ENCODE assay signal across 15 cellular contexts in genomic region chr3:19272296-19272695, GRCh38.
"Had no signal": no experiment of that assay in that cellular context is flagged by ENCODE, and none has a peak within 500 bp of the region (broad histone marks: within the 10 kb centered on the region; RNA-seq: fewer than 3 reads in every experiment).

No MANE protein-coding gene starts in this region.

- H3K4me1 ChIP-seq: heart right ventricle, parathyroid adenoma, stomach had no signal

- H3K27me3 ChIP-seq: heart right ventricle, stomach had no signal

- H3K9me3 ChIP-seq: stomach, thoracic aorta had no signal

- H3K27ac Mint-ChIP-seq: activated T-helper 2 cell treated with anti-CD3 and anti-CD28 coated beads, Interferon-gamma antibody, Interleukin-2, Interleukin-4, amounts not matched to agents 10 μg/mL and 5 μg/mL and 100 μg/mL, durations not matched to agents 14 hours and 24 hours and 36 hours had no signal

- H3K4me3 ChIP-seq: heart right ventricle, stomach, thoracic aorta had no signal

- ATAC-seq: heart right ventricle, left ventricle myocardium superior had no signal

- H3K9me3 Mint-ChIP-seq: activated T-helper 2 cell treated with anti-CD3 and anti-CD28 coated beads, Interferon-gamma antibody, Interleukin-2, Interleukin-4, amounts not matched to agents 10 μg/mL and 5 μg/mL and 100 μg/mL, durations not matched to agents 14 hours and 24 hours and 36 hours had no signal

- DNase-seq: activated CD4-positive, alpha-beta T cell treated with anti-CD3 and anti-CD28 coated beads, Interleukin-2, amount 50 U/mL, for 1 hour; activated CD4-positive, CD25-positive, alpha-beta regulatory T cell; activated naive CD4-positive, alpha-beta T cell treated with anti-CD3 and anti-CD28 coated beads, Interleukin-2, amount 50 U/mL, for 16 hours; central memory CD4-positive, alpha-beta T cell; cortex of kidney; effector memory CD4-positive, alpha-beta T cell; heart right ventricle; kidney; left ventricle myocardium superior; stimulated activated CD4-positive, alpha-beta T cell treated with anti-CD3 and anti-CD28 coated beads, Interleukin-4, amount 100 ng/mL, for 1 hour; stimulated activated CD8-positive, alpha-beta memory T cell treated with anti-CD3 and anti-CD28 coated beads, Interleukin-4, amount 100 ng/mL, for 48 hours; stomach had no signal

- H3K36me3 ChIP-seq: heart right ventricle, stomach, thoracic aorta had no signal

- H3K27ac ChIP-seq: heart right ventricle, parathyroid adenoma, stomach, thoracic aorta had no signal
